1 cellular context compared by ENCODE assay signal in the genomic region with DNA sequence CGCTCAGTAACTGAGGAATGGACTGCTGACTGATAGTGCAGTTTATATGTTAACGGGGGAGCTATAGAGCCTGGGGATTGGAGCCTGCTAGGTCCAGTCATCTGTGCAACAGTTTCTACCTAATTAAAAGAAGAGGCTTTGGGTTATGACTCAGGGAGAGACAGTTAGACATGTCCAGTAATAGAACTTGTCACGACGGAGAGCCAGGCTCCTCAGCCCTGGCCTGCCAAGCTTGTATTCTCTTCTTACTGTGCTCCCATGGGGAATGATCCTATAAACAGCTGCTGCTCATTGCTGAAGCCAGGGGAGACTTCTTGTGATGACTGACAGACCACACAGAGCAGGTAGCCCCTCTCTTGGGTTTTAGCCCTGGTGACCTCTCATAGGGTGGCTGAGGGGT.
TF ChIP-seq lines count a peak whose summit lies in the region.

No MANE protein-coding gene starts in this region.

TF ChIP-seq in SK-N-SH treated with all-trans-retinoic acid at 6 μM for 48 hours, 23 proteins besides CTCF, POLR2A, EP300 and RAD21 (continued from another document):
- TF ChIP-seq, protein P1, sequence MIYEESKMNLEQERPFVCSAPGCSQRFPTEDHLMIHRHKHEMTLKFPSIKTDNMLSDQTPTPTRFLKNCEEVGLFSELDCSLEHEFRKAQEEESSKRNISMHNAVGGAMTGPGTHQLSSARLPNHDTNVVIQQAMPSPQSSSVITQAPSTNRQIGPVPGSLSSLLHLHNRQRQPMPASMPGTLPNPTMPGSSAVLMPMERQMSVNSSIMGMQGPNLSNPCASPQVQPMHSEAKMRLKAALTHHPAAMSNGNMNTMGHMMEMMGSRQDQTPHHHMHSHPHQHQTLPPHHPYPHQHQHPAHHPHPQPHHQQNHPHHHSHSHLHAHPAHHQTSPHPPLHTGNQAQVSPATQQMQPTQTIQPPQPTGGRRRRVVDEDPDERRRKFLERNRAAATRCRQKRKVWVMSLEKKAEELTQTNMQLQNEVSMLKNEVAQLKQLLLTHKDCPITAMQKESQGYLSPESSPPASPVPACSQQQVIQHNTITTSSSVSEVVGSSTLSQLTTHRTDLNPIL (CRISPR knock-in tag; IDR thresholded peaks at IDR 0.05; ENCODE audit: low read depth) = no peak
- TF ChIP-seq ARNTL (CRISPR knock-in tag; IDR thresholded peaks at IDR 0.05; ENCODE audit: borderline replicate concordance, low read depth) (no peak), PPARA (CRISPR knock-in tag; IDR thresholded peaks at IDR 0.05; ENCODE audit: borderline replicate concordance) (no peak), ESRRG (CRISPR knock-in tag; IDR thresholded peaks at IDR 0.05) (no peak), OSR1 (CRISPR knock-in tag; IDR thresholded peaks at IDR 0.05) (no peak), TCF4 (CRISPR knock-in tag; IDR thresholded peaks at IDR 0.05; ENCODE audit: borderline replicate concordance) (no peak)
- TF ChIP-seq, protein P2, sequence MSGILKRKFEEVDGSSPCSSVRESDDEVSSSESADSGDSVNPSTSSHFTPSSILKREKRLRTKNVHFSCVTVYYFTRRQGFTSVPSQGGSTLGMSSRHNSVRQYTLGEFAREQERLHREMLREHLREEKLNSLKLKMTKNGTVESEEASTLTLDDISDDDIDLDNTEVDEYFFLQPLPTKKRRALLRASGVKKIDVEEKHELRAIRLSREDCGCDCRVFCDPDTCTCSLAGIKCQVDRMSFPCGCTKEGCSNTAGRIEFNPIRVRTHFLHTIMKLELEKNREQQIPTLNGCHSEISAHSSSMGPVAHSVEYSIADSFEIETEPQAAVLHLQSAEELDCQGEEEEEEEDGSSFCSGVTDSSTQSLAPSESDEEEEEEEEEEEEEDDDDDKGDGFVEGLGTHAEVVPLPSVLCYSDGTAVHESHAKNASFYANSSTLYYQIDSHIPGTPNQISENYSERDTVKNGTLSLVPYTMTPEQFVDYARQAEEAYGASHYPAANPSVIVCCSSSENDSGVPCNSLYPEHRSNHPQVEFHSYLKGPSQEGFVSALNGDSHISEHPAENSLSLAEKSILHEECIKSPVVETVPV (CRISPR knock-in tag; IDR thresholded peaks at IDR 0.05) = no peak
TF ChIP-seq in SK-N-SH treated with all-trans-retinoic acid at 6 μM for 48 hours: peak in this region for 0.
